In genomic region chr18:12408247-12408869, GRCh38 we compare ENCODE assay signal across 8 cellular contexts. TPM values are rescaled to one million over a fixed set of nuclear protein-coding genes. Genes with fewer than 3 reads are reported as not detected.
DNase-seq lines count a peak whose midpoint lies in the region; ATAC-seq, FAIRE-seq and TF ChIP-seq lines count a peak whose summit lies in the region.

No MANE protein-coding gene starts in this region.

- FAIRE-seq in bronchial epithelial cell (lab: Jason Lieb, UNC) = no peak

- no peaks in the 10 kb centered on the region for H3K9me3 ChIP-seq in lower lobe of right lung

- no peaks in the 10 kb centered on the region for H3K9me3 Mint-ChIP-seq in activated T-cell treated with anti-CD3 and anti-CD28 coated beads, Interleukin-2, amount 50 U/mL, for 4 hours

- peak overlapping the region; percentile 73 for H3K4me3 Mint-ChIP-seq in activated T-cell treated with anti-CD3 and anti-CD28 coated beads, Interleukin-2, amount 50 U/mL, for 4 hours

- no peak for DNase-seq in activated T-cell treated with anti-CD3 and anti-CD28 coated beads, Interleukin-2, amount 50 U/mL, for 4 hours
- DNase-seq in activated T-cell treated with anti-CD3 and anti-CD28 coated beads, Interleukin-2, amount 50 U/mL, for 1 hour = no peak
- DNase-seq in NAMALWA (ENCODE audit: low spot score) (peak; percentile 51), bronchial epithelial cell (ENCODE audit: low read depth) (no peak), lower lobe of right lung (no peak), superior temporal gyrus (ENCODE audit: extremely low spot score) (peak; percentile 64), NCI-H187 treated with DMSO at 0.1 percent for 48 hours (lab: John Stamatoyannopoulos, UW) (no peak)
- no peak for DNase-seq in activated CD4-positive, CD25-positive, alpha-beta regulatory T cell treated with anti-CD3 and anti-CD28 coated beads, Interleukin-2, amount 50 U/mL, for 72 hours

- H3K36me3 ChIP-seq in bronchial epithelial cell (ENCODE audit: control insufficient read depth, insufficient read depth, low read length) = no peaks in the 10 kb centered on the region
- H3K36me3 ChIP-seq in lower lobe of right lung = no peaks in the 10 kb centered on the region

- H3K4me1 Mint-ChIP-seq in activated T-cell treated with anti-CD3 and anti-CD28 coated beads, Interleukin-2, amount 50 U/mL, for 4 hours (ENCODE audit: low read depth) = peaks cover 23% of the 10 kb centered on the region

- H3K4me3 ChIP-seq in bronchial epithelial cell (ENCODE audit: low read depth, low read length) = peak overlapping the region; percentile 55
- H3K4me3 ChIP-seq in lower lobe of right lung = peak overlapping the region; percentile 64

- H3K27ac ChIP-seq in lower lobe of right lung = peak overlapping the region; percentile 86

- H3K36me3 Mint-ChIP-seq in activated T-cell treated with anti-CD3 and anti-CD28 coated beads, Interleukin-2, amount 50 U/mL, for 4 hours (ENCODE audit: insufficient read depth) = no peaks in the 10 kb centered on the region

- peaks cover 28% of the 10 kb centered on the region for H3K4me1 ChIP-seq in lower lobe of right lung

- H3K27me3 ChIP-seq in bronchial epithelial cell (ENCODE audit: control insufficient read depth, insufficient read depth, low read length) = peaks cover 2% of the 10 kb centered on the region
- no peaks in the 10 kb centered on the region for H3K27me3 ChIP-seq in lower lobe of right lung (ENCODE audit: low read depth)

- TF ChIP-seq CTCF in bronchial epithelial cell (IDR thresholded peaks at IDR 0.05; ENCODE audit: insufficient read depth, low read length, severe bottlenecking) = no peak
- TF ChIP-seq CTCF in lower lobe of right lung (IDR thresholded peaks at IDR 0.05) = no peak

- peaks cover 31% of the 10 kb centered on the region for H3K27me3 Mint-ChIP-seq in activated T-cell treated with anti-CD3 and anti-CD28 coated beads, Interleukin-2, amount 50 U/mL, for 4 hours (ENCODE audit: low read depth)

- peak in 1 of 2 donors; percentile 13 for ATAC-seq in activated T-cell treated with anti-CD3 and anti-CD28 coated beads, Interleukin-2, amount 50 U/mL, for 4 hours
- peak; percentile 25 to 66 for ATAC-seq in lower lobe of right lung

- intact Hi-C loops in lower lobe of right lung (cut with DNase I) = no loop called here

RNA-seq across cellular contexts. Expression of gene PRELID3A, which starts 0.6 kb away (rescaled TPM):
- 1 to 10 TPM; 1.8 to 4.3 (median 2.3) TPM for total RNA-seq in activated T-cell treated with anti-CD3 and anti-CD28 coated beads, Interleukin-2, amount 50 U/mL, for 4 hours
- total RNA-seq in bronchial epithelial cell (4.0 and 9.0 TPM in 2 replicates), lower lobe of right lung (5.0 TPM)

RNA-seq across cellular contexts. Expression of gene AFG3L2, which starts 31.3 kb away (rescaled TPM):
- total RNA-seq in activated T-cell treated with anti-CD3 and anti-CD28 coated beads, Interleukin-2, amount 50 U/mL, for 4 hours = 10 to 100 TPM; 78.7 to 93.5 (median 88.3) TPM
- total RNA-seq in bronchial epithelial cell = 57.0 and 67.1 TPM in 2 replicates
- 31.1 TPM for total RNA-seq in lower lobe of right lung

Comparison
In these comparisons a context has a peak if more than half of its experiments do, and no peak if none do; other contexts are left out.
1. DNase-seq: peak in NAMALWA (single experiment) and superior temporal gyrus (single experiment); none in activated T-cell treated with anti-CD3 and anti-CD28 coated beads, Interleukin-2, amount 50 U/mL, for 4 hours (single experiment), activated T-cell treated with anti-CD3 and anti-CD28 coated beads, Interleukin-2, amount 50 U/mL, for 1 hour (single experiment), bronchial epithelial cell (single experiment), lower lobe of right lung (single experiment), NCI-H187 treated with DMSO at 0.1 percent for 48 hours (single experiment) and activated CD4-positive, CD25-positive, alpha-beta regulatory T cell treated with anti-CD3 and anti-CD28 coated beads, Interleukin-2, amount 50 U/mL, for 72 hours (single experiment).